In the genomic region with DNA sequence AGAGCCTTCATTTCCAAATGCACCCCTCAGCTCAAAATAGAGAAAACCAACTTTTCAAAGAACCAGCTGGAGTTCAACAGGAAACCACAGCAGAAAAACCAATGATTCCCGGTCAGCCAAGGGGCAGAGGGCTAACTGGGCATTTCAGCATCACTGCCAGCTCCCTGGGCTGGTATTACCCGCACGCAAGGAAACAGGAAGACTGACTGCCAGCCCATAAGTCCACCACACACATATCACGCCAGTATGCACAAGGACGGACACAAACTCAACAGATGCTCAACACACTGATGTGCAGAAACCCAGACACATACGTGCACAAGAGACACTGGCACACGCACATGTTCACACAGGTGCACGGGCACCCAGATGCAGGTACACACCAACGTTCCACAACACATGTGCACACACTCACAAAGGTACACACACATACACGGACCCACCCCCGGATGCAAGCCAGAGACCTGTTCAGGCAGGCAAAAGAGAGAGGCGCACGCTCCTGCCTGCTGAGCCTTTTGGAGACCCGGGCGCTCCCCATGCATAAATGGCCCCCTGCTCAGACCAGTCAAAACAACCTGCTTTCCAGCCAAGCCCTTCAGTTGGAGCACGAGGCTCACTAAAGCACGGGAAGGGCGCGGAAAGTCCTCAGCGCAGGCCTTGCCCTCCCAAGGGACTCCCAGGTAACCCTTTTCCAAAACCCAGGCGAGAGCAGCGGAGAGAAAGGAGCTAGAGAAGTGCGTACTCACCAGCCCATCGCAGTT, we compare ENCODE assay signal across 8 cellular contexts. TPM values are rescaled to one million over a fixed set of nuclear protein-coding genes. Genes with fewer than 3 reads are reported as not detected.
DNase-seq lines count a peak whose midpoint lies in the region; ATAC-seq and TF ChIP-seq lines count a peak whose summit lies in the region.

No MANE protein-coding gene starts in this region.

- ATAC-seq in upper lobe of right lung = no peak
- no peak for ATAC-seq in GM19328 (IDR thresholded peaks at IDR 0.05; ENCODE audit: unreplicated experiment)

- H3K4me3 Mint-ChIP-seq in MCF 10A (ENCODE audit: unreplicated experiment) (no peak overlapping the region), mesothelial cell of epicardium (peak overlapping the region; percentile 65)
- no peak overlapping the region for H3K4me3 Mint-ChIP-seq in activated CD4-positive, alpha-beta memory T cell treated with anti-CD3 and anti-CD28 coated beads, Interleukin-2, amount 10 ng/mL, durations not matched to agents 7 days and 5 days

- H3K36me3 ChIP-seq in breast epithelium (no peaks in the 10 kb centered on the region), endocrine pancreas (ENCODE audit: control insufficient read depth, insufficient read depth, low read length) (no peaks in the 10 kb centered on the region), upper lobe of right lung (no peaks in the 10 kb centered on the region)

- H3K9ac ChIP-seq in endocrine pancreas (ENCODE audit: control insufficient read depth, insufficient read depth, low read length) = peak overlapping the region; percentile 14

- H3K27me3 ChIP-seq in breast epithelium (peaks cover 0 to 41% of the 10 kb centered on the region in 2 donors), endocrine pancreas (ENCODE audit: control insufficient read depth, insufficient read depth, low read length) (no peaks in the 10 kb centered on the region), upper lobe of right lung (peaks cover 44% of the 10 kb centered on the region)

- no peaks in the 10 kb centered on the region for H3K27me3 Mint-ChIP-seq in MCF 10A (ENCODE audit: insufficient read depth, unreplicated experiment)
- H3K27me3 Mint-ChIP-seq in mesothelial cell of epicardium (ENCODE audit: low read depth) = peaks cover 61% of the 10 kb centered on the region
- H3K27me3 Mint-ChIP-seq in activated CD4-positive, alpha-beta memory T cell treated with anti-CD3 and anti-CD28 coated beads, Interleukin-2, amount 10 ng/mL, durations not matched to agents 7 days and 5 days = peaks cover 48% of the 10 kb centered on the region

- H3K36me3 Mint-ChIP-seq in MCF 10A (ENCODE audit: insufficient read depth, unreplicated experiment) (no peaks in the 10 kb centered on the region), mesothelial cell of epicardium (no peaks in the 10 kb centered on the region)
- H3K36me3 Mint-ChIP-seq in activated CD4-positive, alpha-beta memory T cell treated with anti-CD3 and anti-CD28 coated beads, Interleukin-2, amount 10 ng/mL, durations not matched to agents 7 days and 5 days (ENCODE audit: low read depth) = no peaks in the 10 kb centered on the region

- no peak overlapping the region for H3K27ac Mint-ChIP-seq in MCF 10A (ENCODE audit: low read depth, unreplicated experiment)
- H3K27ac Mint-ChIP-seq in mesothelial cell of epicardium = no peak overlapping the region
- H3K27ac Mint-ChIP-seq in activated CD4-positive, alpha-beta memory T cell treated with anti-CD3 and anti-CD28 coated beads, Interleukin-2, amount 10 ng/mL, durations not matched to agents 7 days and 5 days = no peak overlapping the region

- no TSS peak for BruUV-seq in MCF 10A (replicated peaks; lab: Mats Ljungman, UMichigan)

- H3K4me3 ChIP-seq in breast epithelium = peak overlapping the region; percentile 65 to 94 (median 90)
- H3K4me3 ChIP-seq in endocrine pancreas (ENCODE audit: control insufficient read depth, insufficient read depth, low read length) = no peak overlapping the region
- H3K4me3 ChIP-seq in upper lobe of right lung = peak overlapping the region; percentile 57

- POLR2A ChIA-PET in MCF 10A (lab: Yijun Ruan, JAX) = interaction anchor here (0.6 kb wide), 1 partner anchor 234 kb away, joined by 3 read pairs; no protein-coding TSS in a partner anchor
- POLR2A ChIA-PET in activated CD4-positive, alpha-beta memory T cell treated with anti-CD3 and anti-CD28 coated beads, Interleukin-2, amount 10 ng/mL, durations not matched to agents 7 days and 5 days (lab: Charles Lee) = no interaction called here

- H3K4me1 ChIP-seq in breast epithelium = peaks cover 0 to 5% of the 10 kb centered on the region in 2 donors
- no peaks in the 10 kb centered on the region for H3K4me1 ChIP-seq in endocrine pancreas (ENCODE audit: control insufficient read depth, insufficient read depth, low read length)
- H3K4me1 ChIP-seq in upper lobe of right lung = peaks cover 11% of the 10 kb centered on the region

- no peaks in the 10 kb centered on the region for H3K9me3 Mint-ChIP-seq in MCF 10A (ENCODE audit: unreplicated experiment)
- no peaks in the 10 kb centered on the region for H3K9me3 Mint-ChIP-seq in mesothelial cell of epicardium
- H3K9me3 Mint-ChIP-seq in activated CD4-positive, alpha-beta memory T cell treated with anti-CD3 and anti-CD28 coated beads, Interleukin-2, amount 10 ng/mL, durations not matched to agents 7 days and 5 days = no peaks in the 10 kb centered on the region

- H3K4me1 Mint-ChIP-seq in MCF 10A (ENCODE audit: insufficient read depth, unreplicated experiment) (no peaks in the 10 kb centered on the region), mesothelial cell of epicardium (peaks cover 12% of the 10 kb centered on the region)
- H3K4me1 Mint-ChIP-seq in activated CD4-positive, alpha-beta memory T cell treated with anti-CD3 and anti-CD28 coated beads, Interleukin-2, amount 10 ng/mL, durations not matched to agents 7 days and 5 days = peaks cover 6% of the 10 kb centered on the region

- TF ChIP-seq CTCF in breast epithelium (IDR thresholded peaks at IDR 0.05) = no peak
- TF ChIP-seq CTCF in MCF 10A (IDR thresholded peaks at IDR 0.05; ENCODE audit: unreplicated experiment) = no peak
- TF ChIP-seq CTCF in mesothelial cell of epicardium (IDR thresholded peaks at IDR 0.05; ENCODE audit: unreplicated experiment) = no peak
- TF ChIP-seq CTCF in upper lobe of right lung (IDR thresholded peaks at IDR 0.05) = no peak

- CTCF ChIA-PET in MCF 10A (lab: Yijun Ruan, JAX) = interaction anchor here (1.0 kb wide), 1 partner anchor 1063 kb away, joined by 3 read pairs; no protein-coding TSS in a partner anchor
- CTCF ChIA-PET in activated CD4-positive, alpha-beta memory T cell treated with anti-CD3 and anti-CD28 coated beads, Interleukin-2, amount 10 ng/mL, durations not matched to agents 7 days and 5 days (lab: Charles Lee) = no interaction called here

- no peak for DNase-seq in breast epithelium (ENCODE audit: low spot score in 2 of 2)
- no peak for DNase-seq in MCF 10A (ENCODE audit: unreplicated experiment)
- no peak for DNase-seq in mesothelial cell of epicardium (ENCODE audit: low spot score in 2 of 2, unreplicated experiment in 2 of 2)
- no peak for DNase-seq in upper lobe of right lung
- DNase-seq in activated CD4-positive, alpha-beta memory T cell treated with anti-CD3 and anti-CD28 coated beads, Interleukin-2, amount 10 ng/mL, durations not matched to agents 7 days and 5 days = no peak
- DNase-seq in putamen (ENCODE audit: low spot score) = no peak

- intact Hi-C loops in breast epithelium (cut with DNase I; ENCODE audit: low total_unique reads) = no loop called here
- intact Hi-C loops in MCF 10A (cut with micrococcal nuclease) = no loop called here
- intact Hi-C loops in upper lobe of right lung (cut with DNase I) = no loop called here

- no peak for TF ChIP-seq POLR2A in breast epithelium (IDR thresholded peaks at IDR 0.05)

- H3K27ac ChIP-seq in breast epithelium (peak overlapping the region; percentile 67 to 83), upper lobe of right lung (no peak overlapping the region)

- H3K9me3 ChIP-seq in breast epithelium (no peaks in the 10 kb centered on the region), endocrine pancreas (ENCODE audit: control insufficient read depth, low read length) (no peaks in the 10 kb centered on the region), upper lobe of right lung (no peaks in the 10 kb centered on the region)

RNA-seq across cellular contexts. Expression of a gene that starts 2.1 kb away (rescaled TPM):
- total RNA-seq in breast epithelium (10 to 100 TPM; 11.3 to 51.8 (median 19.7) TPM), MCF 10A (2022) (0.17 TPM in 1 of 2 replicates, not detected in the other), mesothelial cell of epicardium (8.2 to 10.5 TPM (median 9.5 TPM) in 3 replicates), upper lobe of right lung (16.4 TPM)
- not detected for total RNA-seq in activated CD4-positive, alpha-beta memory T cell treated with anti-CD3 and anti-CD28 coated beads, Interleukin-2, amount 10 ng/mL, durations not matched to agents 7 days and 5 days
